ENCODE assay signal across 1 cellular context in the genomic region with DNA sequence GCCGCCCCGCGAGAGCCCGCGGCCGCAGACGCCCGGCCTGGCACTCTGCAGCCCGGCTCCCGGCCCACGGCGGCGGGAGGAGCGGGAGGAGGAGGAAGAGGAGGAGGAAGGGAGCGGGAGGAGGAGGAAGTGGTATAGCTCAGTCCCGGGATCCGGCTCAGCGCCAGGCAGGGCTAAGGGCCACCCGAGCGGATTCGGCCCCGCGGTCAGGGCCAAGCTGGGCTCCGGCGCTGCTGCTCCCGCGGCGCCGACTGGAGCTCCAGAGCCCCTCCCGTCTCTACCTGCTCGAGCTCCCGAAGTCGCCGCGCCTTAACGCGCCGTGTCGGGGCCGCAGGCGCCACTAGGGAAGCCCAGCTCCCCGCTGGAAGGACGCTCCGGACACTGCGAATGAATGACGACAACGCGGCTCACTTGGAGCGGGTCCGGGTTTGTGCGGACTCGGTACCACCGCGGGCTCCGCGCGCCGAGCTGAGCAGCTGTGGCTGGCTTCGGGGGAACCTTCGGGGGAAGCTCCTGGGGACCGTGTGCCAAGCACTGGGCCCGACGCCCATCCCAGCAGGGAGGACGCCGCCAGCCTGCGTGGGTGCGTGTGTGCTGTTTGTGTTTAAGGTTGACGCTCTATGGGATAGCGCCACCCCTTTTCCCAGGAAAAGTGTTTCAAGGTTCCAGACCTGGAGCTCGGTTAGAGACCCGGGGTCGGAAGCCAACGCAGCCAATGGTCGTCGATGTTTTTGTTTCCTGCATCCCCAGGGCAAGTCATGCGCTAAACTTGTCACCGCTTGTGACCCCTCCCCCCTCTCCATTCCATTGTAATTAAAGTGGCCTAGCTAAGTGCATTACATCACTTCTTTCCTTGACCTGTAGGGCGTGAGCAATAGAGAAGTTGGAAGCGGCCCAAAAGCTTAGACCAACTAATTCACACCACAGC.
TF ChIP-seq lines count a peak whose summit lies in the region.

A gene (minus strand): TSS at position 94 of the 928 bp plus-strand sequence. CDS start 340 bp downstream, outside the sequence.

TF ChIP-seq in HepG2, 621 proteins besides CTCF, POLR2A, EP300 and RAD21 (continued from another document and continues in another):
- TF ChIP-seq ARNT2 (CRISPR knock-in tag; IDR thresholded peaks at IDR 0.05; ENCODE audit: low read depth) (0 out of 2 replicates have a peak, but pooled peaks have one; percentile 32), ZNF354B (CRISPR knock-in tag; IDR thresholded peaks at IDR 0.05) (no peak), ATRX (CRISPR knock-in tag; IDR thresholded peaks at IDR 0.05; ENCODE audit: borderline replicate concordance) (no peak), MYC (CRISPR knock-in tag; IDR thresholded peaks at IDR 0.05; ENCODE audit: borderline replicate concordance) (peak; percentile 72; the same call in 1 of the 2 replicates), MEIS1 (CRISPR knock-in tag; IDR thresholded peaks at IDR 0.05; ENCODE audit: borderline replicate concordance) (peak; percentile 54; the same call in 1 of the 2 replicates), ZNF773 (CRISPR knock-in tag; IDR thresholded peaks at IDR 0.05; ENCODE audit: borderline replicate concordance) (no peak), NR2F2 (IDR thresholded peaks at IDR 0.05; ENCODE audit: borderline replicate concordance, low read depth) (no peak; the same call in 1 of the 2 replicates), ZNF746 (CRISPR knock-in tag; IDR thresholded peaks at IDR 0.05) (no peak; the same call in 1 of the 2 replicates), PITX1 (CRISPR knock-in tag; IDR thresholded peaks at IDR 0.05) (no peak), ZFP41 (CRISPR knock-in tag; IDR thresholded peaks at IDR 0.05; ENCODE audit: borderline replicate concordance) (no peak), NR2C2 (CRISPR knock-in tag; IDR thresholded peaks at IDR 0.05; ENCODE audit: borderline replicate concordance) (peak; percentile 37; the same call in 1 of the 2 replicates), ZNF205 (CRISPR knock-in tag; IDR thresholded peaks at IDR 0.05) (0 out of 2 replicates have a peak, but pooled peaks have one; percentile 67), TBX2 (CRISPR knock-in tag; IDR thresholded peaks at IDR 0.05; ENCODE audit: borderline replicate concordance) (peak; percentile 91), GLI4 (CRISPR knock-in tag; IDR thresholded peaks at IDR 0.05; ENCODE audit: borderline replicate concordance) (peak; percentile 88), ZNF766 (CRISPR knock-in tag; IDR thresholded peaks at IDR 0.05; ENCODE audit: borderline replicate concordance) (no peak; the same call in 1 of the 2 replicates), ISX (CRISPR knock-in tag; conservative IDR thresholded peaks at IDR 0.05) (0 out of 2 replicates have a peak, but pooled peaks have one; percentile 14), SUZ12 (IDR thresholded peaks at IDR 0.05; ENCODE audit: low read depth, low read length) (no peak), ZNF124 (CRISPR knock-in tag; IDR thresholded peaks at IDR 0.05) (peak; percentile 50; the same call in 1 of the 2 replicates), ZNF772 (CRISPR knock-in tag; IDR thresholded peaks at IDR 0.05) (0 out of 2 replicates have a peak, but pooled peaks have one; percentile 34), ZFP1 (CRISPR knock-in tag; IDR thresholded peaks at IDR 0.05) (no peak), ZNF235 (CRISPR knock-in tag; IDR thresholded peaks at IDR 0.05; ENCODE audit: borderline replicate concordance) (0 out of 2 replicates have a peak, but pooled peaks have one; percentile 34), RFXAP (CRISPR knock-in tag; IDR thresholded peaks at IDR 0.05; ENCODE audit: borderline replicate concordance) (peak; percentile 66; the same call in 1 of the 2 replicates), ZNF543 (CRISPR knock-in tag; IDR thresholded peaks at IDR 0.05) (peak; percentile 83), SALL1 (CRISPR knock-in tag; IDR thresholded peaks at IDR 0.05) (peak; percentile 90), RXRA (CRISPR knock-in tag; IDR thresholded peaks at IDR 0.05) (peak; percentile 75), MLLT10 (CRISPR knock-in tag; IDR thresholded peaks at IDR 0.05) (no peak), ZBTB38 (CRISPR knock-in tag; IDR thresholded peaks at IDR 0.05) (no peak; the same call in 1 of the 2 replicates)
- TF ChIP-seq, protein P1, sequence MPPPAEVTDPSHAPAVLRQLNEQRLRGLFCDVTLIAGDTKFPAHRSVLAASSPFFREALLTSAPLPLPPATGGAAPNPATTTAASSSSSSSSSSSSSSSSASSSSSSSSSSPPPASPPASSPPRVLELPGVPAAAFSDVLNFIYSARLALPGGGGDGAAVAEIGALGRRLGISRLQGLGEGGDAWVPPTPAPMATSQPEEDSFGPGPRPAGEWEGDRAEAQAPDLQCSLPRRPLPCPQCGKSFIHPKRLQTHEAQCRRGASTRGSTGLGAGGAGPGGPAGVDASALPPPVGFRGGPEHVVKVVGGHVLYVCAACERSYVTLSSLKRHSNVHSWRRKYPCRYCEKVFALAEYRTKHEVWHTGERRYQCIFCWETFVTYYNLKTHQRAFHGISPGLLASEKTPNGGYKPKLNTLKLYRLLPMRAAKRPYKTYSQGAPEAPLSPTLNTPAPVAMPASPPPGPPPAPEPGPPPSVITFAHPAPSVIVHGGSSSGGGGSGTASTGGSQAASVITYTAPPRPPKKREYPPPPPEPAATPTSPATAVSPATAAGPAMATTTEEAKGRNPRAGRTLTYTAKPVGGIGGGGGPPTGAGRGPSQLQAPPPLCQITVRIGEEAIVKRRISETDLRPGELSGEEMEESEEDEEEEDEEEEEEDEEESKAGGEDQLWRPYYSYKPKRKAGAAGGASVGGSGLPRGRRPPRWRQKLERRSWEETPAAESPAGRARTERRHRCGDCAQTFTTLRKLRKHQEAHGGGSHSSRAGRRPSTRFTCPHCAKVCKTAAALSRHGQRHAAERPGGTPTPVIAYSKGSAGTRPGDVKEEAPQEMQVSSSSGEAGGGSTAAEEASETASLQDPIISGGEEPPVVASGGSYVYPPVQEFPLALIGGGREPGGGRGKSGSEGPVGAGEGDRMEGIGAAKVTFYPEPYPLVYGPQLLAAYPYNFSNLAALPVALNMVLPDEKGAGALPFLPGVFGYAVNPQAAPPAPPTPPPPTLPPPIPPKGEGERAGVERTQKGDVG (CRISPR knock-in tag; IDR thresholded peaks at IDR 0.05; ENCODE audit: borderline replicate concordance): peak; percentile 67; the same call in 1 of the 2 replicates
- TF ChIP-seq, protein P2, sequence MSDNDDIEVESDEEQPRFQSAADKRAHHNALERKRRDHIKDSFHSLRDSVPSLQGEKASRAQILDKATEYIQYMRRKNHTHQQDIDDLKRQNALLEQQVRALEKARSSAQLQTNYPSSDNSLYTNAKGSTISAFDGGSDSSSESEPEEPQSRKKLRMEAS (IDR thresholded peaks at IDR 0.05): peak; percentile 76
- TF ChIP-seq, protein P3, sequence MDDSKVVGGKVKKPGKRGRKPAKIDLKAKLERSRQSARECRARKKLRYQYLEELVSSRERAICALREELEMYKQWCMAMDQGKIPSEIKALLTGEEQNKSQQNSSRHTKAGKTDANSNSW (CRISPR knock-in tag; IDR thresholded peaks at IDR 0.05; ENCODE audit: borderline replicate concordance): peak; percentile 45; the same call in 1 of the 2 replicates
- TF ChIP-seq, protein P4, sequence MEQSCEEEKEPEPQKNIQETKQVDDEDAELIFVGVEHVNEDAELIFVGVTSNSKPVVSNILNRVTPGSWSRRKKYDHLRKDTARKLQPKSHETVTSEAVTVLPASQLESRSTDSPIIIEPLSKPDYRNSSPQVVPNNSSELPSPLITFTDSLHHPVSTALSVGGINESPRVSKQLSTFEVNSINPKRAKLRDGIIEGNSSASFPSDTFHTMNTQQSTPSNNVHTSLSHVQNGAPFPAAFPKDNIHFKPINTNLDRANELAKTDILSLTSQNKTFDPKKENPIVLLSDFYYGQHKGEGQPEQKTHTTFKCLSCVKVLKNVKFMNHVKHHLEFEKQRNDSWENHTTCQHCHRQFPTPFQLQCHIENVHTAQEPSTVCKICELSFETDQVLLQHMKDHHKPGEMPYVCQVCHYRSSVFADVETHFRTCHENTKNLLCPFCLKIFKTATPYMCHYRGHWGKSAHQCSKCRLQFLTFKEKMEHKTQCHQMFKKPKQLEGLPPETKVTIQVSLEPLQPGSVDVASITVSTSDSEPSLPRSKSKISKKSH (CRISPR knock-in tag; IDR thresholded peaks at IDR 0.05; ENCODE audit: borderline replicate concordance): peak; percentile 93
- TF ChIP-seq, protein P5, sequence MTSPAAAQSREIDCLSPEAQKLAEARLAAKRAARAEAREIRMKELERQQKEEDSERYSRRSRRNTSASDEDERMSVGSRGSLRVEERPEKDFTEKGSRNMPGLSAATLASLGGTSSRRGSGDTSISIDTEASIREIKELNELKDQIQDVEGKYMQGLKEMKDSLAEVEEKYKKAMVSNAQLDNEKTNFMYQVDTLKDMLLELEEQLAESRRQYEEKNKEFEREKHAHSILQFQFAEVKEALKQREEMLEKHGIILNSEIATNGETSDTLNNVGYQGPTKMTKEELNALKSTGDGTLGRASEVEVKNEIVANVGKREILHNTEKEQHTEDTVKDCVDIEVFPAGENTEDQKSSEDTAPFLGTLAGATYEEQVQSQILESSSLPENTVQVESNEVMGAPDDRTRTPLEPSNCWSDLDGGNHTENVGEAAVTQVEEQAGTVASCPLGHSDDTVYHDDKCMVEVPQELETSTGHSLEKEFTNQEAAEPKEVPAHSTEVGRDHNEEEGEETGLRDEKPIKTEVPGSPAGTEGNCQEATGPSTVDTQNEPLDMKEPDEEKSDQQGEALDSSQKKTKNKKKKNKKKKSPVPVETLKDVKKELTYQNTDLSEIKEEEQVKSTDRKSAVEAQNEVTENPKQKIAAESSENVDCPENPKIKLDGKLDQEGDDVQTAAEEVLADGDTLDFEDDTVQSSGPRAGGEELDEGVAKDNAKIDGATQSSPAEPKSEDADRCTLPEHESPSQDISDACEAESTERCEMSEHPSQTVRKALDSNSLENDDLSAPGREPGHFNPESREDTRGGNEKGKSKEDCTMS (CRISPR knock-in tag; conservative IDR thresholded peaks at IDR 0.05): no peak
- TF ChIP-seq, protein P6, sequence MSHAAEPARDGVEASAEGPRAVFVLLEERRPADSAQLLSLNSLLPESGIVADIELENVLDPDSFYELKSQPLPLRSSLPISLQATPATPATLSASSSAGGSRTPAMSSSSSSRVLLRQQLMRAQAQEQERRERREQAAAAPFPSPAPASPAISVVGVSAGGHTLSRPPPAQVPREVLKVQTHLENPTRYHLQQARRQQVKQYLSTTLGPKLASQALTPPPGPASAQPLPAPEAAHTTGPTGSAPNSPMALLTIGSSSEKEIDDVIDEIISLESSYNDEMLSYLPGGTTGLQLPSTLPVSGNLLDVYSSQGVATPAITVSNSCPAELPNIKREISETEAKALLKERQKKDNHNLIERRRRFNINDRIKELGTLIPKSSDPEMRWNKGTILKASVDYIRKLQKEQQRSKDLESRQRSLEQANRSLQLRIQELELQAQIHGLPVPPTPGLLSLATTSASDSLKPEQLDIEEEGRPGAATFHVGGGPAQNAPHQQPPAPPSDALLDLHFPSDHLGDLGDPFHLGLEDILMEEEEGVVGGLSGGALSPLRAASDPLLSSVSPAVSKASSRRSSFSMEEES (CRISPR knock-in tag; IDR thresholded peaks at IDR 0.05): no peak
- TF ChIP-seq, protein P7, sequence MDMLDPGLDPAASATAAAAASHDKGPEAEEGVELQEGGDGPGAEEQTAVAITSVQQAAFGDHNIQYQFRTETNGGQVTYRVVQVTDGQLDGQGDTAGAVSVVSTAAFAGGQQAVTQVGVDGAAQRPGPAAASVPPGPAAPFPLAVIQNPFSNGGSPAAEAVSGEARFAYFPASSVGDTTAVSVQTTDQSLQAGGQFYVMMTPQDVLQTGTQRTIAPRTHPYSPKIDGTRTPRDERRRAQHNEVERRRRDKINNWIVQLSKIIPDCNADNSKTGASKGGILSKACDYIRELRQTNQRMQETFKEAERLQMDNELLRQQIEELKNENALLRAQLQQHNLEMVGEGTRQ (IDR thresholded peaks at IDR 0.05; ENCODE audit: low read depth, low read length): no peak
- TF ChIP-seq, protein P7 (CRISPR knock-in tag; IDR thresholded peaks at IDR 0.05; ENCODE audit: borderline replicate concordance): no peak
